Comparison of ENCODE assay signal across 1 cellular context in genomic region chr12:92988622-92989130, GRCh38.
TF ChIP-seq lines count a peak whose summit lies in the region.

No MANE protein-coding gene starts in this region.

TF ChIP-seq in HepG2, 621 proteins besides CTCF, POLR2A, EP300 and RAD21 (continued from another document and continues in another):
- TF ChIP-seq ZNF512B (CRISPR knock-in tag; IDR thresholded peaks at IDR 0.05; ENCODE audit: borderline replicate concordance) (no peak), ETV6 (CRISPR knock-in tag; conservative IDR thresholded peaks at IDR 0.05) (no peak), ZBTB4 (CRISPR knock-in tag; IDR thresholded peaks at IDR 0.05; ENCODE audit: borderline replicate concordance) (no peak), ZNF124 (CRISPR knock-in tag; IDR thresholded peaks at IDR 0.05) (no peak), SOX13 (IDR thresholded peaks at IDR 0.05) (no peak; the same call in 1 of the 2 replicates), SOX13 (CRISPR knock-in tag; conservative IDR thresholded peaks at IDR 0.05 in 1 of 2, IDR thresholded peaks at IDR 0.05 in 1 of 2) (peak in 1 of 2 experiments; percentile 81; a peak in 2 of 4 replicates), NR2F6 (IDR thresholded peaks at IDR 0.05) (peak; percentile 83), NR2F6 (CRISPR knock-in tag; IDR thresholded peaks at IDR 0.05) (peak; percentile 56; the same call in 1 of the 2 replicates), FOXC1 (CRISPR knock-in tag; IDR thresholded peaks at IDR 0.05; ENCODE audit: borderline replicate concordance) (no peak), ZNF615 (CRISPR knock-in tag; IDR thresholded peaks at IDR 0.05; ENCODE audit: borderline replicate concordance) (no peak), ARID5B (CRISPR knock-in tag; IDR thresholded peaks at IDR 0.05) (peak; percentile 76), ARNT2 (CRISPR knock-in tag; IDR thresholded peaks at IDR 0.05; ENCODE audit: low read depth) (no peak), MTA3 (CRISPR knock-in tag; IDR thresholded peaks at IDR 0.05) (no peak), ZBTB44 (CRISPR knock-in tag; IDR thresholded peaks at IDR 0.05) (no peak), ATRX (CRISPR knock-in tag; IDR thresholded peaks at IDR 0.05; ENCODE audit: borderline replicate concordance) (no peak), KMT2B (CRISPR knock-in tag; IDR thresholded peaks at IDR 0.05) (no peak), FOSL2 (CRISPR knock-in tag; IDR thresholded peaks at IDR 0.05) (no peak), GTF3A (CRISPR knock-in tag; conservative IDR thresholded peaks at IDR 0.05) (no peak), SNRNP70 (IDR thresholded peaks at IDR 0.05; ENCODE audit: low read depth, low read length) (no peak), SSRP1 (CRISPR knock-in tag; IDR thresholded peaks at IDR 0.05) (no peak), ATF4 (CRISPR knock-in tag; IDR thresholded peaks at IDR 0.05) (no peak), EZH2 (conservative IDR thresholded peaks at IDR 0.05; ENCODE audit: low read depth, low read length) (no peak), STAT6 (CRISPR knock-in tag; IDR thresholded peaks at IDR 0.05; ENCODE audit: borderline replicate concordance) (0 out of 2 replicates have a peak, but pooled peaks have one; percentile 31), SOX6 (IDR thresholded peaks at IDR 0.05) (no peak), SOX6 (CRISPR knock-in tag; IDR thresholded peaks at IDR 0.05) (peak; percentile 89), IRX3 (CRISPR knock-in tag; IDR thresholded peaks at IDR 0.05; ENCODE audit: borderline replicate concordance, low read depth) (no peak), HMGXB3 (CRISPR knock-in tag; IDR thresholded peaks at IDR 0.05; ENCODE audit: borderline replicate concordance) (no peak), CCDC6 (CRISPR knock-in tag; IDR thresholded peaks at IDR 0.05) (no peak), RARA (CRISPR knock-in tag; IDR thresholded peaks at IDR 0.05) (peak; percentile 73), ZNF362 (CRISPR knock-in tag; IDR thresholded peaks at IDR 0.05; ENCODE audit: borderline replicate concordance) (peak; percentile 60; the same call in 1 of the 2 replicates), AKAP8 (CRISPR knock-in tag; IDR thresholded peaks at IDR 0.05) (no peak), ATF1 (CRISPR knock-in tag; IDR thresholded peaks at IDR 0.05) (no peak; the same call in 1 of the 2 replicates), STAT5B (CRISPR knock-in tag; IDR thresholded peaks at IDR 0.05) (no peak), SIX4 (CRISPR knock-in tag; IDR thresholded peaks at IDR 0.05) (no peak), CHD4 (IDR thresholded peaks at IDR 0.05; ENCODE audit: borderline replicate concordance, low read length) (no peak), ZNF24 (IDR thresholded peaks at IDR 0.05) (0 out of 2 replicates have a peak, but pooled peaks have one; percentile 9), HNRNPLL (IDR thresholded peaks at IDR 0.05; ENCODE audit: low read depth, low read length, poor library complexity, severe bottlenecking) (no peak), ZSCAN20 (CRISPR knock-in tag; IDR thresholded peaks at IDR 0.05; ENCODE audit: borderline replicate concordance) (no peak), IKZF1 (IDR thresholded peaks at IDR 0.05) (no peak), ZMAT5 (CRISPR knock-in tag; IDR thresholded peaks at IDR 0.05; ENCODE audit: borderline replicate concordance, low read depth) (no peak), ZNF614 (CRISPR knock-in tag; IDR thresholded peaks at IDR 0.05; ENCODE audit: borderline replicate concordance) (no peak)
